ENCODE assay signal across 2 cellular contexts in genomic region chr20:57671662-57672061, GRCh38.
A peak's percentile ranks its signal among the peaks of the same experiment; 100 is the strongest.
TF ChIP-seq lines count a peak whose summit lies in the region.

No MANE protein-coding gene starts in this region.

TF ChIP-seq in IMR-90, 13 proteins besides CTCF, POLR2A, EP300 and RAD21:
- TF ChIP-seq CEBPB (IDR thresholded peaks at IDR 0.05; ENCODE audit: low read depth, low read length) (peak; percentile 74), SMC3 (IDR thresholded peaks at IDR 0.05; ENCODE audit: low read depth, low read length) (no peak), RCOR1 (IDR thresholded peaks at IDR 0.05; ENCODE audit: insufficient replicate concordance, low read length) (no peak)

TF ChIP-seq in K562, 482 proteins besides CTCF, POLR2A, EP300 and RAD21:
- TF ChIP-seq KLF13 (tag; IDR thresholded peaks at IDR 0.05; ENCODE audit: borderline replicate concordance, low read depth) (no peak), HLTF (IDR thresholded peaks at IDR 0.05) (no peak), CTCFL (IDR thresholded peaks at IDR 0.05; ENCODE audit: borderline replicate concordance, insufficient read depth, low read depth, low read length, poor library complexity, severe bottlenecking) (peak; percentile 54), ZNF830 (CRISPR knock-in tag; IDR thresholded peaks at IDR 0.05) (no peak), PTTG1 (tag; IDR thresholded peaks at IDR 0.05; ENCODE audit: low read depth) (no peak), CEBPG (CRISPR knock-in tag; IDR thresholded peaks at IDR 0.05) (no peak), CEBPG (tag; conservative IDR thresholded peaks at IDR 0.05 in 1 of 2, IDR thresholded peaks at IDR 0.05 in 1 of 2) (no peak), MTA3 (IDR thresholded peaks at IDR 0.05; ENCODE audit: borderline replicate concordance) (no peak), E2F3 (CRISPR knock-in tag; IDR thresholded peaks at IDR 0.05) (no peak), ELF4 (CRISPR knock-in tag; IDR thresholded peaks at IDR 0.05) (no peak), MEIS2 (IDR thresholded peaks at IDR 0.05; ENCODE audit: partially characterized antibody) (no peak), CEBPB (tag; IDR thresholded peaks at IDR 0.05) (peak; percentile 69), ADNP (tag; IDR thresholded peaks at IDR 0.05) (no peak), MED1 (CRISPR knock-in tag; IDR thresholded peaks at IDR 0.05; ENCODE audit: borderline replicate concordance) (no peak)
- TF ChIP-seq, protein P1, sequence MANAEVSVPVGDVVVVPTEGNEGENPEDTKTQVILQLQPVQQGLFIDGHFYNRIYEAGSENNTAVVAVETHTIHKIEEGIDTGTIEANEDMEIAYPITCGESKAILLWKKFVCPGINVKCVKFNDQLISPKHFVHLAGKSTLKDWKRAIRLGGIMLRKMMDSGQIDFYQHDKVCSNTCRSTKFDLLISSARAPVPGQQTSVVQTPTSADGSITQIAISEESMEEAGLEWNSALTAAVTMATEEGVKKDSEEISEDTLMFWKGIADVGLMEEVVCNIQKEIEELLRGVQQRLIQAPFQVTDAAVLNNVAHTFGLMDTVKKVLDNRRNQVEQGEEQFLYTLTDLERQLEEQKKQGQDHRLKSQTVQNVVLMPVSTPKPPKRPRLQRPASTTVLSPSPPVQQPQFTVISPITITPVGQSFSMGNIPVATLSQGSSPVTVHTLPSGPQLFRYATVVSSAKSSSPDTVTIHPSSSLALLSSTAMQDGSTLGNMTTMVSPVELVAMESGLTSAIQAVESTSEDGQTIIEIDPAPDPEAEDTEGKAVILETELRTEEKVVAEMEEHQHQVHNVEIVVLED (CRISPR knock-in tag; IDR thresholded peaks at IDR 0.05) = no peak
